16 cellular contexts compared by ENCODE assay signal in genomic region chr1:3464649-3465025, GRCh38. TPM values are rescaled to one million over a fixed set of nuclear protein-coding genes. Genes with fewer than 3 reads are reported as not detected.
"Had no signal": no experiment of that assay in that cellular context is flagged by ENCODE, and none has a peak within 500 bp of the region (broad histone marks: within the 10 kb centered on the region; RNA-seq: fewer than 3 reads in every experiment).

No MANE protein-coding gene starts in this region.

- H3K9me3 ChIP-seq: body of pancreas, stomach had no signal

- DNase-seq: activated CD4-positive, alpha-beta memory T cell treated with anti-CD3 and anti-CD28 coated beads, Interleukin-2, amount 10 ng/mL, durations not matched to agents 7 days and 5 days; activated CD4-positive, alpha-beta T cell treated with anti-CD3 and anti-CD28 coated beads for 48 hours; activated CD8-positive, alpha-beta memory T cell treated with anti-CD3 and anti-CD28 coated beads, Interleukin-2, amount 10 ng/mL, durations not matched to agents 7 days and 5 days; activated naive CD4-positive, alpha-beta T cell treated with anti-CD3 and anti-CD28 coated beads for 36 hours; activated T-cell treated with anti-CD3 and anti-CD28 coated beads, Interleukin-2, amount 50 U/mL, for 24 hours; caudate nucleus; foreskin fibroblast; small intestine; stimulated activated CD4-positive, alpha-beta T cell treated with anti-CD3 and anti-CD28 coated beads, Interleukin-4, amount 100 ng/mL, for 1 hour; stomach had no signal

- H3K27ac ChIP-seq: body of pancreas, dorsolateral prefrontal cortex, stomach had no signal

- H3K4me3 ChIP-seq: body of pancreas, dorsolateral prefrontal cortex, stomach had no signal

- H3K27me3 ChIP-seq: body of pancreas, dorsolateral prefrontal cortex had no signal

- ATAC-seq: activated CD8-positive, alpha-beta memory T cell treated with anti-CD3 and anti-CD28 coated beads, Interleukin-2, amount 10 ng/mL, durations not matched to agents 7 days and 5 days; body of pancreas; stimulated activated effector memory CD8-positive, alpha-beta T cell treated with anti-CD3 and anti-CD28 coated beads, Interleukin-12 subunit alpha, Interleukin-12 subunit beta, amount 100 ng/mL, for 72 hours had no signal

RNA-seq across cellular contexts. Expression of gene ARHGEF16, which starts 10.2 kb away (rescaled TPM):
- total RNA-seq: activated CD4-positive, alpha-beta memory T cell treated with anti-CD3 and anti-CD28 coated beads, Interleukin-2, amount 10 ng/mL, durations not matched to agents 7 days and 5 days; activated CD8-positive, alpha-beta memory T cell treated with anti-CD3 and anti-CD28 coated beads, Interleukin-2, amount 10 ng/mL, durations not matched to agents 7 days and 5 days; activated T-helper 2 cell treated with anti-CD3 and anti-CD28 coated beads, Interferon-gamma antibody, Interleukin-2, Interleukin-4, amounts not matched to agents 10 μg/mL and 5 μg/mL and 100 μg/mL, durations not matched to agents 14 hours and 24 hours and 36 hours; mononuclear cell; T-helper 2 cell treated with Interferon-gamma antibody and Interleukin-4, amounts not matched to agents 100 ng/mL and 5 ng/mL, for 36 hours had no signal
